14 cellular contexts compared by ENCODE assay signal in the genomic region with DNA sequence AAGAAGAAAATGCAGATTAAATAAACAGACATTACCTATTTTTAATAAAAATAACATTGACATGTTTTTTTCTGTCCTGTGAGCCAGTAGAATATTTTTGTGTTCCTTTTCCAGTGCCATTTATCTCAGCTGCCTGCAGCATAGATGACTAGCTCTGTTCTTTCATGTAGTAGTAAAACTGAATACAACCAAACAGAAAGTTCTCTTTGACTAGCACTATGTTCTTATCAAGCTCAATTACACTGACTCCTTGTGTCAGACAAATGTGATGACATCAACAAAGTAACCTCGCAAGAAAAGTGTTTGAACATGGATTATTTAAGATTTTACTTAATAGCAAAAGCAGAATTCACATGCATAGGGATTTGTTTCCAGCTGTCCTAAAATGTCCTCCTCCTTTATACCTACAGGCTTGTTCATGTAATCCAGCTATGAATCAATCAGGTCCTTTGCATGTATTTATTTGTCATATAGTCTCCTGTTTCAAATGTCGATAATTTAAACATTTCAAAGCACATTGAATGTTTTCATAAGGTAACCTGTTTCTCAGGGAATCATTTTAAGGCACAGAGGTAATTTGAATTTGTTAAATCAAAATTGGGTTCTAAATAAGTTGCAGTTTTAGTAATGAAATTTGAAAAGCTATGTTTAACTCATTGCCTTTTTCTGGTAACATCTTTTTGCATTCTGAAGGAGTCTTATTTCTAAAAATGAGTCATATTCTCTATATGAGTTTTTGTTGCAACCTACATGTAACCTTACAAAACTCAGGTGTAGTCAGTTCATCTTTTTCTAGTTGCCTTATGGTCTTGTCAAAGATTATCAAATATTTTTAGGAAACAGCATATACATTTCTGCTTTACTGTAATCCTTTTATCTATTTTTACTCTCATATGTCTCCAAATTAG.
A peak's percentile ranks its signal among the peaks of the same experiment; 100 is the strongest.
DNase-seq lines count a peak whose midpoint lies in the region; ATAC-seq and TF ChIP-seq lines count a peak whose summit lies in the region.
"Had no signal": no experiment of that assay in that cellular context is flagged by ENCODE, and none has a peak within 500 bp of the region (broad histone marks: within the 10 kb centered on the region; RNA-seq: fewer than 3 reads in every experiment).

No MANE protein-coding gene starts in this region.

- no peaks in the 10 kb centered on the region for H3K4me1 ChIP-seq in SK-N-SH (ENCODE audit: control insufficient read depth in 1 of 2, insufficient read depth in 2 of 2, low read depth in 1 of 2, low read length in 1 of 2)
- H3K4me1 ChIP-seq: A549, esophagus muscularis mucosa, upper lobe of right lung had no signal

- H3K4me3 ChIP-seq in SK-N-SH (ENCODE audit: low read depth in 2 of 2, low read length in 1 of 2): no peak overlapping the region
- H3K4me3 ChIP-seq: A549, esophagus muscularis mucosa, upper lobe of right lung had no signal

- H3K36me3 ChIP-seq in SK-N-SH (replicated peaks in 1 of 2; ENCODE audit: control insufficient read depth in 1 of 2, insufficient read depth in 2 of 2, low read length in 1 of 2): no peaks in the 10 kb centered on the region
- H3K36me3 ChIP-seq: esophagus muscularis mucosa, upper lobe of right lung had no signal

- no peak overlapping the region for H3K27ac ChIP-seq in SK-N-SH (ENCODE audit: low read depth in 2 of 2, low read length in 1 of 2)
- H3K27ac ChIP-seq: A549, esophagus muscularis mucosa, upper lobe of right lung had no signal

- CTCF ChIA-PET in SK-N-SH (lab: Yijun Ruan, JAX): interaction anchor here (0.7 kb wide), 1 partner anchor 436 kb away, joined by 3 read pairs; no protein-coding TSS in a partner anchor

- no peak for TF ChIP-seq EP300 in SK-N-SH (IDR thresholded peaks at IDR 0.05; ENCODE audit: borderline replicate concordance in 1 of 2, low read depth in 1 of 2, low read length in 1 of 2)

- POLR2A ChIA-PET in SK-N-SH (lab: Yijun Ruan, JAX): no interaction called here

- H4K20me1 ChIP-seq in SK-N-SH (ENCODE audit: insufficient read depth): no peaks in the 10 kb centered on the region

- 87% methylated on average over 2 of the region's 2 CpGs for WGBS in SK-N-SH (ENCODE audit: low lambda C conversion rate)

- H3F3A ChIP-seq in SK-N-SH (replicated peaks; ENCODE audit: insufficient read depth): peaks cover 5% of the 10 kb centered on the region

- no peaks in the 10 kb centered on the region for H3K27me3 ChIP-seq in SK-N-SH (ENCODE audit: insufficient read depth)
- H3K27me3 ChIP-seq: esophagus muscularis mucosa, upper lobe of right lung had no signal

- TF ChIP-seq RAD21 in SK-N-SH (IDR thresholded peaks at IDR 0.05; ENCODE audit: low read length): no peak

- no peak for TF ChIP-seq CTCF in SK-N-SH (IDR thresholded peaks at IDR 0.05)

- peak; percentile 67 for ATAC-seq in GM19023 (IDR thresholded peaks at IDR 0.05; ENCODE audit: unreplicated experiment)
- peak; percentile 64 for ATAC-seq in HG02678 (IDR thresholded peaks at IDR 0.05; ENCODE audit: unreplicated experiment)
- peak; percentile 87 for ATAC-seq in HG03432 (IDR thresholded peaks at IDR 0.05; ENCODE audit: unreplicated experiment)
- ATAC-seq in GM21737 (IDR thresholded peaks at IDR 0.05; ENCODE audit: unreplicated experiment): no peak
- ATAC-seq: A549, Panc1, upper lobe of right lung had no signal

- no peaks in the 10 kb centered on the region for H3K9me3 ChIP-seq in SK-N-SH
- H3K9me3 ChIP-seq: A549, upper lobe of right lung had no signal

- H3K9me2 ChIP-seq in SK-N-SH: no peaks in the 10 kb centered on the region

- H3K79me2 ChIP-seq in SK-N-SH (ENCODE audit: insufficient read depth): no peaks in the 10 kb centered on the region

- DNase-seq in COLO829 (ENCODE audit: low spot score): peak; percentile 5
- DNase-seq in cerebellar nuclear complex (lab: John Stamatoyannopoulos, UW): no peak
- DNase-seq in SK-N-SH: no peak
- no peak for DNase-seq in cortex of kidney (lab: John Stamatoyannopoulos, UW)
- DNase-seq: activated naive CD8-positive, alpha-beta T cell treated with anti-CD3 and anti-CD28 coated beads for 36 hours; NCI-H2227 treated with DMSO at 0.1 percent for 48 hours; upper lobe of right lung had no signal

- no peak overlapping the region for H3K9ac ChIP-seq in SK-N-SH

- no peak overlapping the region for H3K4me2 ChIP-seq in SK-N-SH
- H3K4me2 ChIP-seq: A549 had no signal

- H2AFZ ChIP-seq in SK-N-SH (ENCODE audit: low read depth): no peak overlapping the region

TF ChIP-seq in SK-N-SH, 30 proteins besides CTCF, POLR2A, EP300 and RAD21:
- TF ChIP-seq SMC3 (IDR thresholded peaks at IDR 0.05; ENCODE audit: low read depth, low read length): no peak
- TF ChIP-seq, protein P1, sequence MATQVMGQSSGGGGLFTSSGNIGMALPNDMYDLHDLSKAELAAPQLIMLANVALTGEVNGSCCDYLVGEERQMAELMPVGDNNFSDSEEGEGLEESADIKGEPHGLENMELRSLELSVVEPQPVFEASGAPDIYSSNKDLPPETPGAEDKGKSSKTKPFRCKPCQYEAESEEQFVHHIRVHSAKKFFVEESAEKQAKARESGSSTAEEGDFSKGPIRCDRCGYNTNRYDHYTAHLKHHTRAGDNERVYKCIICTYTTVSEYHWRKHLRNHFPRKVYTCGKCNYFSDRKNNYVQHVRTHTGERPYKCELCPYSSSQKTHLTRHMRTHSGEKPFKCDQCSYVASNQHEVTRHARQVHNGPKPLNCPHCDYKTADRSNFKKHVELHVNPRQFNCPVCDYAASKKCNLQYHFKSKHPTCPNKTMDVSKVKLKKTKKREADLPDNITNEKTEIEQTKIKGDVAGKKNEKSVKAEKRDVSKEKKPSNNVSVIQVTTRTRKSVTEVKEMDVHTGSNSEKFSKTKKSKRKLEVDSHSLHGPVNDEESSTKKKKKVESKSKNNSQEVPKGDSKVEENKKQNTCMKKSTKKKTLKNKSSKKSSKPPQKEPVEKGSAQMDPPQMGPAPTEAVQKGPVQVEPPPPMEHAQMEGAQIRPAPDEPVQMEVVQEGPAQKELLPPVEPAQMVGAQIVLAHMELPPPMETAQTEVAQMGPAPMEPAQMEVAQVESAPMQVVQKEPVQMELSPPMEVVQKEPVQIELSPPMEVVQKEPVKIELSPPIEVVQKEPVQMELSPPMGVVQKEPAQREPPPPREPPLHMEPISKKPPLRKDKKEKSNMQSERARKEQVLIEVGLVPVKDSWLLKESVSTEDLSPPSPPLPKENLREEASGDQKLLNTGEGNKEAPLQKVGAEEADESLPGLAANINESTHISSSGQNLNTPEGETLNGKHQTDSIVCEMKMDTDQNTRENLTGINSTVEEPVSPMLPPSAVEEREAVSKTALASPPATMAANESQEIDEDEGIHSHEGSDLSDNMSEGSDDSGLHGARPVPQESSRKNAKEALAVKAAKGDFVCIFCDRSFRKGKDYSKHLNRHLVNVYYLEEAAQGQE (IDR thresholded peaks at IDR 0.05; ENCODE audit: low read depth, low read length): no peak
- no peak for TF ChIP-seq NRF1 (IDR thresholded peaks at IDR 0.05; ENCODE audit: low read depth, low read length)
- no peak for TF ChIP-seq POLR2AphosphoS5 (IDR thresholded peaks at IDR 0.05; ENCODE audit: low read depth, low read length)
- no peak for TF ChIP-seq SIN3A (IDR thresholded peaks at IDR 0.05; ENCODE audit: borderline replicate concordance, low read depth, low read length)
- TF ChIP-seq GATA2 (CRISPR knock-in tag; IDR thresholded peaks at IDR 0.05): no peak
- TF ChIP-seq, protein P2, sequence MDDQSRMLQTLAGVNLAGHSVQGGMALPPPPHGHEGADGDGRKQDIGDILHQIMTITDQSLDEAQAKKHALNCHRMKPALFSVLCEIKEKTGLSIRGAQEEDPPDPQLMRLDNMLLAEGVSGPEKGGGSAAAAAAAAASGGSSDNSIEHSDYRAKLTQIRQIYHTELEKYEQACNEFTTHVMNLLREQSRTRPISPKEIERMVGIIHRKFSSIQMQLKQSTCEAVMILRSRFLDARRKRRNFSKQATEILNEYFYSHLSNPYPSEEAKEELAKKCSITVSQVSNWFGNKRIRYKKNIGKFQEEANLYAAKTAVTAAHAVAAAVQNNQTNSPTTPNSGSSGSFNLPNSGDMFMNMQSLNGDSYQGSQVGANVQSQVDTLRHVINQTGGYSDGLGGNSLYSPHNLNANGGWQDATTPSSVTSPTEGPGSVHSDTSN (IDR thresholded peaks at IDR 0.05): no peak
- TF ChIP-seq TCF12 (IDR thresholded peaks at IDR 0.05): no peak
